ENCODE assay signal across 1 cellular context in the genomic region with DNA sequence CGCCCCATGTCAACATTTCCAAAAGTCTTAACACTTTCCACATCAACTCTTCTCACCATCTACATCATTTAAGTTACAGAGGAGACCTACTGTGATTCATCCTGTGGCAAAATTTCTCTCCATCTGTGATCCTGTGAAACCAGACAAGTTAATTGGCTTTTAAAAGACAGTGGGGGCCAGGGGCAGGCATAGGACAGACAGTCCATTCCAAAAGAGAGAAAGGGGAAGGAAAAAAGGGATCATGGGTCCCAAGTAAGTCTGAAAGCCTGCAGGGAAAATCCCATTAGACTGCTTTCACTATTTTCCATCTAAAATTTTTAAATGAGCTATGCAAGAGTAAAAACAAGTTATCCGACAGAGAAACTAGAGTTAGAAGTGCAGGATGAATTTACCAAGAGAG.
TF ChIP-seq lines count a peak whose summit lies in the region.

No MANE protein-coding gene starts in this region.

TF ChIP-seq in GM12878, 131 proteins besides CTCF, POLR2A, EP300 and RAD21 (continued from another document):
- no peak for TF ChIP-seq ZNF687 (IDR thresholded peaks at IDR 0.05)
- no peak for TF ChIP-seq RB1 (IDR thresholded peaks at IDR 0.05; ENCODE audit: borderline replicate concordance)
- no peak for TF ChIP-seq NR2F1 (conservative IDR thresholded peaks at IDR 0.05)
- no peak for TF ChIP-seq SUZ12 (IDR thresholded peaks at IDR 0.05; ENCODE audit: unreplicated experiment)
- TF ChIP-seq, protein P1, sequence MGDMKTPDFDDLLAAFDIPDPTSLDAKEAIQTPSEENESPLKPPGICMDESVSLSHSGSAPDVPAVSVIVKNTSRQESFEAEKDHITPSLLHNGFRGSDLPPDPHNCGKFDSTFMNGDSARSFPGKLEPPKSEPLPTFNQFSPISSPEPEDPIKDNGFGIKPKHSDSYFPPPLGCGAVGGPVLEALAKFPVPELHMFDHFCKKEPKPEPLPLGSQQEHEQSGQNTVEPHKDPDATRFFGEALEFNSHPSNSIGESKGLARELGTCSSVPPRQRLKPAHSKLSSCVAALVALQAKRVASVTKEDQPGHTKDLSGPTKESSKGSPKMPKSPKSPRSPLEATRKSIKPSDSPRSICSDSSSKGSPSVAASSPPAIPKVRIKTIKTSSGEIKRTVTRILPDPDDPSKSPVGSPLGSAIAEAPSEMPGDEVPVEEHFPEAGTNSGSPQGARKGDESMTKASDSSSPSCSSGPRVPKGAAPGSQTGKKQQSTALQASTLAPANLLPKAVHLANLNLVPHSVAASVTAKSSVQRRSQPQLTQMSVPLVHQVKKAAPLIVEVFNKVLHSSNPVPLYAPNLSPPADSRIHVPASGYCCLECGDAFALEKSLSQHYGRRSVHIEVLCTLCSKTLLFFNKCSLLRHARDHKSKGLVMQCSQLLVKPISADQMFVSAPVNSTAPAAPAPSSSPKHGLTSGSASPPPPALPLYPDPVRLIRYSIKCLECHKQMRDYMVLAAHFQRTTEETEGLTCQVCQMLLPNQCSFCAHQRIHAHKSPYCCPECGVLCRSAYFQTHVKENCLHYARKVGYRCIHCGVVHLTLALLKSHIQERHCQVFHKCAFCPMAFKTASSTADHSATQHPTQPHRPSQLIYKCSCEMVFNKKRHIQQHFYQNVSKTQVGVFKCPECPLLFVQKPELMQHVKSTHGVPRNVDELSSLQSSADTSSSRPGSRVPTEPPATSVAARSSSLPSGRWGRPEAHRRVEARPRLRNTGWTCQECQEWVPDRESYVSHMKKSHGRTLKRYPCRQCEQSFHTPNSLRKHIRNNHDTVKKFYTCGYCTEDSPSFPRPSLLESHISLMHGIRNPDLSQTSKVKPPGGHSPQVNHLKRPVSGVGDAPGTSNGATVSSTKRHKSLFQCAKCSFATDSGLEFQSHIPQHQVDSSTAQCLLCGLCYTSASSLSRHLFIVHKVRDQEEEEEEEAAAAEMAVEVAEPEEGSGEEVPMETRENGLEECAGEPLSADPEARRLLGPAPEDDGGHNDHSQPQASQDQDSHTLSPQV (IDR thresholded peaks at IDR 0.05), result no peak
- TF ChIP-seq POLR2AphosphoS2 (IDR thresholded peaks at IDR 0.05; ENCODE audit: low read depth, low read length), result no peak
- no peak for TF ChIP-seq BCL11A (IDR thresholded peaks at IDR 0.05; ENCODE audit: low read depth, low read length)
- no peak for TF ChIP-seq ZBED1 (IDR thresholded peaks at IDR 0.05; ENCODE audit: borderline replicate concordance)
- TF ChIP-seq CHD2 (IDR thresholded peaks at IDR 0.05; ENCODE audit: borderline replicate concordance, low read depth, low read length), result no peak
- TF ChIP-seq RELA (IDR thresholded peaks at IDR 0.05; ENCODE audit: borderline replicate concordance, partially characterized antibody), result no peak
TF ChIP-seq in GM12878: peak in this region for 0.
